In genomic region chr11:14380947-14381555, GRCh38 we compare ENCODE assay signal across 8 cellular contexts. TPM values are rescaled to one million over a fixed set of nuclear protein-coding genes. Genes with fewer than 3 reads are reported as not detected.
DNase-seq lines count a peak whose midpoint lies in the region; ATAC-seq and TF ChIP-seq lines count a peak whose summit lies in the region.

No MANE protein-coding gene starts in this region.

- no peak overlapping the region for H2AFZ ChIP-seq in OCI-LY1 (ENCODE audit: low read length)

- WGBS in thymus, result under 1% methylated on average over 54 of the region's 54 CpGs

- H3K36me3 Mint-ChIP-seq in nephron (ENCODE audit: low read depth), result no peaks in the 10 kb centered on the region

- no peaks in the 10 kb centered on the region for H3K79me2 ChIP-seq in OCI-LY1 (ENCODE audit: insufficient read depth, low read length)

- no peaks in the 10 kb centered on the region for H3K36me3 ChIP-seq in OCI-LY1 (ENCODE audit: insufficient read depth, low read length)
- H3K36me3 ChIP-seq in thymus (ENCODE audit: control insufficient read depth, insufficient read depth), result no peaks in the 10 kb centered on the region

- no peaks in the 10 kb centered on the region for H4K20me1 ChIP-seq in OCI-LY1 (ENCODE audit: insufficient read depth, low read length)

- peaks cover 3% of the 10 kb centered on the region for H3K9me3 Mint-ChIP-seq in nephron

- ATAC-seq in HG02938 (IDR thresholded peaks at IDR 0.05; ENCODE audit: unreplicated experiment) (peak; percentile 61), foreskin keratinocyte (peak; percentile 88)

- no peak overlapping the region for H3K27ac ChIP-seq in OCI-LY1 (ENCODE audit: low read depth, low read length, poor library complexity, severe bottlenecking)
- H3K27ac ChIP-seq in foreskin keratinocyte, result no peak overlapping the region
- H3K27ac ChIP-seq in thymus (ENCODE audit: low read depth), result no peak overlapping the region

- H3K27ac Mint-ChIP-seq in nephron, result no peak overlapping the region

- no peak for TF ChIP-seq CTCF in OCI-LY1 (IDR thresholded peaks at IDR 0.05; ENCODE audit: low read length)
- no peak for TF ChIP-seq CTCF in foreskin keratinocyte (conservative IDR thresholded peaks at IDR 0.05)
- no peak for TF ChIP-seq CTCF in nephron (IDR thresholded peaks at IDR 0.05; ENCODE audit: unreplicated experiment in 3 of 3)

- peak overlapping the region; percentile 65 to 81 (median 73) for H3K4me3 Mint-ChIP-seq in nephron

- H3K27me3 ChIP-seq in OCI-LY1 (ENCODE audit: insufficient read depth, low read length) (peaks cover 5% of the 10 kb centered on the region; the same call in 1 of the 2 replicates), foreskin keratinocyte (no peaks in the 10 kb centered on the region), thymus (ENCODE audit: control insufficient read depth, insufficient read depth) (peaks cover 3% of the 10 kb centered on the region)

- no peaks in the 10 kb centered on the region for H3K9me2 ChIP-seq in OCI-LY1 (ENCODE audit: low read depth, low read length)

- H3K4me3 ChIP-seq in OCI-LY1 (ENCODE audit: low read depth, low read length, poor library complexity, severe bottlenecking) (peak overlapping the region; percentile 38), thymus (ENCODE audit: low read length) (peak overlapping the region; percentile 55)

- H3K9me3 ChIP-seq in OCI-LY1 (ENCODE audit: low read length), result no peaks in the 10 kb centered on the region
- H3K9me3 ChIP-seq in thymus (ENCODE audit: control insufficient read depth), result no peaks in the 10 kb centered on the region

- H3K4me2 ChIP-seq in OCI-LY1 (ENCODE audit: low read length), result peak overlapping the region; percentile 43; the same call in 1 of the 2 replicates

- no peaks in the 10 kb centered on the region for H3K4me1 Mint-ChIP-seq in nephron

- peak; percentile 8 for DNase-seq in NCI-H2107 treated with DMSO at 0.1 percent for 48 hours (lab: John Stamatoyannopoulos, UW; ENCODE audit: unreplicated experiment)
- DNase-seq in NCI-H2107 (lab: John Stamatoyannopoulos, UW), result no peak
- peak; percentile 45 for DNase-seq in activated naive CD4-positive, alpha-beta T cell treated with Interleukin-2 at 50 U/mL for 16 hours
- DNase-seq in foreskin keratinocyte, result peak in 1 of 2 donors; percentile 54

- no peaks in the 10 kb centered on the region for H3K4me1 ChIP-seq in OCI-LY1 (ENCODE audit: insufficient read depth, low read length, severe bottlenecking)
- H3K4me1 ChIP-seq in foreskin keratinocyte, result peaks cover 19% of the 10 kb centered on the region
- H3K4me1 ChIP-seq in thymus (ENCODE audit: control insufficient read depth, insufficient read depth, low read length), result peaks cover 8% of the 10 kb centered on the region

- H3F3A ChIP-seq in OCI-LY1 (ENCODE audit: insufficient read depth, low read length), result no peaks in the 10 kb centered on the region

- no peak overlapping the region for H3K9ac ChIP-seq in OCI-LY1 (ENCODE audit: low read length)

- peaks cover 77% of the 10 kb centered on the region for H3K27me3 Mint-ChIP-seq in nephron (ENCODE audit: low read depth)

RNA-seq across cellular contexts. Expression of gene RRAS2, which starts 22.1 kb away (rescaled TPM):
- 106 and 111 TPM in 2 replicates for total RNA-seq in foreskin keratinocyte
- polyA plus RNA-seq in foreskin keratinocyte (80.7 and 89.3 TPM in 2 replicates), thymus (30.4 TPM)
